10 cellular contexts compared by ENCODE assay signal in genomic region chr14:75283162-75283883, GRCh38. TPM values are rescaled to one million over a fixed set of nuclear protein-coding genes. Genes with fewer than 3 reads are reported as not detected.
DNase-seq lines count a peak whose midpoint lies in the region; ATAC-seq and TF ChIP-seq lines count a peak whose summit lies in the region.
"Had no signal": no experiment of that assay in that cellular context is flagged by ENCODE, and none has a peak within 500 bp of the region (broad histone marks: within the 10 kb centered on the region; RNA-seq: fewer than 3 reads in every experiment).

No MANE protein-coding gene starts in this region.

- H3K4me1 Mint-ChIP-seq in natural killer cell, result peaks cover 39 to 46% of the 10 kb centered on the region in 2 donors
- peaks cover 26 to 27% of the 10 kb centered on the region in 2 donors for H3K4me1 Mint-ChIP-seq in natural killer cell treated with Interleukin-12 subunit alpha and Interleukin-12 subunit beta and Interleukin-15 and Interleukin-18, amount 100 ng/mL, for 72 hours (ENCODE audit: low read depth in 2 of 2)

- H3K4me3 Mint-ChIP-seq in natural killer cell, result peak overlapping the region; percentile 73
- H3K4me3 Mint-ChIP-seq in natural killer cell treated with Interleukin-12 subunit alpha and Interleukin-12 subunit beta and Interleukin-15 and Interleukin-18, amount 100 ng/mL, for 72 hours, result no peak overlapping the region

- peak overlapping the region; percentile 100 for H3K27ac ChIP-seq in upper lobe of right lung

- H3K27me3 Mint-ChIP-seq in natural killer cell (ENCODE audit: low read depth in 2 of 2), result peaks cover 24 to 42% of the 10 kb centered on the region in 2 donors
- peaks cover 9 to 15% of the 10 kb centered on the region in 2 donors for H3K27me3 Mint-ChIP-seq in natural killer cell treated with Interleukin-12 subunit alpha and Interleukin-12 subunit beta and Interleukin-15 and Interleukin-18, amount 100 ng/mL, for 72 hours

- H3K36me3 ChIP-seq in upper lobe of right lung, result peaks cover 21% of the 10 kb centered on the region

- no peaks in the 10 kb centered on the region for H3K9me3 ChIP-seq in upper lobe of right lung

- TF ChIP-seq CTCF in natural killer cell (IDR thresholded peaks at IDR 0.05) (peak; percentile 45), upper lobe of right lung (IDR thresholded peaks at IDR 0.05) (peak; percentile 9)

- peaks cover 7% of the 10 kb centered on the region for H3K36me3 Mint-ChIP-seq in natural killer cell
- peaks cover 6% of the 10 kb centered on the region for H3K36me3 Mint-ChIP-seq in natural killer cell treated with Interleukin-12 subunit alpha and Interleukin-12 subunit beta and Interleukin-15 and Interleukin-18, amount 100 ng/mL, for 72 hours

- H3K27ac Mint-ChIP-seq in natural killer cell, result peak overlapping the region; percentile 93 to 95
- peak overlapping the region in 1 of 2 donors; percentile 33 for H3K27ac Mint-ChIP-seq in natural killer cell treated with Interleukin-12 subunit alpha and Interleukin-12 subunit beta and Interleukin-15 and Interleukin-18, amount 100 ng/mL, for 72 hours

- H3K4me3 ChIP-seq in upper lobe of right lung, result no peak overlapping the region
- H3K4me3 ChIP-seq: skin epidermis had no signal

- no peaks in the 10 kb centered on the region for H3K27me3 ChIP-seq in upper lobe of right lung

- intact Hi-C loops in natural killer cell (cut with micrococcal nuclease) (no loop called here), left colon (cut with DNase I, micrococcal nuclease) (no loop called here), upper lobe of right lung (cut with DNase I) (no loop called here)

- DNase-seq in natural killer cell (peak; percentile 38), amniotic epithelial cell (ENCODE audit: low read depth) (peak; percentile 73), left colon (peak; percentile 59 to 75), upper lobe of right lung (no peak), iPS-NIHi7 (ENCODE audit: extremely low spot score) (no peak), DMS 273 (lab: John Stamatoyannopoulos, UW; ENCODE audit: unreplicated experiment) (no peak)
- no peak for DNase-seq in natural killer cell treated with Interleukin-12 subunit alpha and Interleukin-12 subunit beta and Interleukin-15 and Interleukin-18, amount 100 ng/mL, for 72 hours (ENCODE audit: low spot score)
- DNase-seq: DND-41 had no signal

- peak; percentile 3 to 28 (median 24) for ATAC-seq in natural killer cell
- ATAC-seq in natural killer cell treated with Interleukin-12 subunit alpha and Interleukin-12 subunit beta and Interleukin-15 and Interleukin-18, amount 100 ng/mL, for 72 hours, result no peak
- ATAC-seq in left colon, result peak; percentile 50
- ATAC-seq in upper lobe of right lung, result peak; percentile 33
- ATAC-seq in GM18909 (IDR thresholded peaks at IDR 0.05; ENCODE audit: poor library complexity, unreplicated experiment), result no peak

- no peaks in the 10 kb centered on the region for H3K9me3 Mint-ChIP-seq in natural killer cell
- H3K9me3 Mint-ChIP-seq in natural killer cell treated with Interleukin-12 subunit alpha and Interleukin-12 subunit beta and Interleukin-15 and Interleukin-18, amount 100 ng/mL, for 72 hours, result no peaks in the 10 kb centered on the region

- peaks cover 19% of the 10 kb centered on the region for H3K4me1 ChIP-seq in upper lobe of right lung

RNA-seq across cellular contexts. Expression of gene FOS, which starts 4.7 kb away (rescaled TPM):
- total RNA-seq in natural killer cell (1,000 to 10,000 TPM; 2,527 to 3,257 (median 3,104) TPM), left colon (100 to 1,000 TPM; 220 to 877 TPM), upper lobe of right lung (204 TPM)
- 10 to 100 TPM; 25.3 to 35.2 TPM for total RNA-seq in natural killer cell treated with Interleukin-12 subunit alpha and Interleukin-12 subunit beta and Interleukin-15 and Interleukin-18, amount 100 ng/mL, for 72 hours

Comparison
In these comparisons a context has a peak if more than half of its experiments do, and no peak if none do; other contexts are left out.
1. ATAC-seq: peak in natural killer cell (3 of 3), left colon (single experiment) and upper lobe of right lung (single experiment); none in natural killer cell treated with Interleukin-12 subunit alpha and Interleukin-12 subunit beta and Interleukin-15 and Interleukin-18, amount 100 ng/mL, for 72 hours (0 of 2) and GM18909 (single experiment).
2. DNase-seq: peak in natural killer cell (single experiment), amniotic epithelial cell (single experiment) and left colon (2 of 2); none in natural killer cell treated with Interleukin-12 subunit alpha and Interleukin-12 subunit beta and Interleukin-15 and Interleukin-18, amount 100 ng/mL, for 72 hours (single experiment), upper lobe of right lung (single experiment), iPS-NIHi7 (single experiment) and DMS 273 (single experiment).